12 cellular contexts compared by ENCODE assay signal in the genomic region with DNA sequence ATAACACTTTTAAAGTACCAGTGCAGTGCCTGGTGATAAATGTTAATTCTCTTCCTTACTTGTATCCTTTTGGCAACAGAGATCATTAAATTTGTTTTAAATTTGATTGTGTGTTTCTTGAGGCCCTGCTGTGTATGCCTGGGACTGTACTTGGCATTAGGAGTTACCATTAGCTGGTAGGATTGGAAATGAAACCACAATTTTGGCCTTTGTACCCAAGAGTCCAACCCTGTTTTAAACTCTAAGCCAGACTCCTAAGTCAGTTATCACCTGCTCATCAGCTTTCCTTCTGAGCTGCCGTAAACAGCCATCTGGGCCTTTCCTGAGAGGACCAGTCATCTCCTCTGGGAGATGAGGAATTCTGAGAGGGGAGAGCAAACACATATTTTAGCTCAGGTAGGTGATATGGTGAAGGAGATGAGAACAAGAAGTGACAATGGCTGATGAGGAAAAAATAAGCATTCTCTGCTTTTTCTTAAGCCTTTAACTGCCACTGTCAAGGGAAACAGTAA.
DNase-seq lines count a peak whose midpoint lies in the region; ATAC-seq, FAIRE-seq and TF ChIP-seq lines count a peak whose summit lies in the region.
"Had no signal": no experiment of that assay in that cellular context is flagged by ENCODE, and none has a peak within 500 bp of the region (broad histone marks: within the 10 kb centered on the region; RNA-seq: fewer than 3 reads in every experiment).

No MANE protein-coding gene starts in this region.

- peak overlapping the region; percentile 75 to 89 (median 86) for H3K27ac ChIP-seq in Peyer's patch
- peak overlapping the region; percentile 43 to 59 for H3K27ac ChIP-seq in kidney (ENCODE audit: low read depth in 2 of 2, low read length in 2 of 2)
- peak overlapping the region; percentile 11 to 95 (median 79) for H3K27ac ChIP-seq in stomach
- H3K27ac ChIP-seq: SJSA1, thoracic aorta had no signal

- TF ChIP-seq EP300 in stomach (IDR thresholded peaks at IDR 0.05) = no peak

- intact Hi-C loops in kidney (cut with DNase I) (no loop called here), stomach (cut with DNase I; ENCODE audit: low total_unique reads) (no loop called here)

- no peak for ATAC-seq in HG03280 (IDR thresholded peaks at IDR 0.05; ENCODE audit: unreplicated experiment)

- H3K4me3 Mint-ChIP-seq in T-helper 2 cell treated with Interferon-gamma antibody and Interleukin-4, amounts not matched to agents 5 μg/mL and 100 μg/mL, for 36 hours = no peak overlapping the region
- H3K4me3 Mint-ChIP-seq: neural crest cell had no signal

- peaks cover 58% of the 10 kb centered on the region for H3K4me1 Mint-ChIP-seq in T-helper 2 cell treated with Interferon-gamma antibody and Interleukin-4, amounts not matched to agents 5 μg/mL and 100 μg/mL, for 36 hours (ENCODE audit: low read depth)

- DNase-seq in T-helper 2 cell treated with Interferon-gamma antibody and Interleukin-4, amounts not matched to agents 5 μg/mL and 100 μg/mL, for 36 hours (ENCODE audit: low spot score) = no peak
- DNase-seq in T-helper 2 cell = no peak
- DNase-seq in Peyer's patch = no peak
- no peak for DNase-seq in kidney
- DNase-seq in stomach = no peak
- no peak for DNase-seq in SHP77 treated with DMSO at 0.1 percent for 48 hours (lab: John Stamatoyannopoulos, UW)
- DNase-seq in stimulated activated CD4-positive, alpha-beta T cell treated with anti-CD3 and anti-CD28 coated beads, Interleukin-2, amount 100 ng/mL, for 48 hours = no peak
- DNase-seq: stimulated activated CD4-positive, alpha-beta T cell treated with anti-CD3 and anti-CD28 coated beads, Interleukin-1b, Interleukin-23, amount 100 ng/mL, for 48 hours had no signal

- H3K9ac ChIP-seq in kidney (ENCODE audit: low read length in 2 of 2) = no peak overlapping the region

- WGBS in stomach, 5 donors = 27 to 67% (median 42%) methylated on average over 1 of the region's 1 CpG

- no peak overlapping the region for H3K4me3 ChIP-seq in Peyer's patch
- no peak overlapping the region for H3K4me3 ChIP-seq in kidney (ENCODE audit: low read length in 2 of 2)
- H3K4me3 ChIP-seq in stomach = no peak overlapping the region
- H3K4me3 ChIP-seq: SJSA1, thoracic aorta had no signal

- peak overlapping the region; percentile 13 for H3K27ac Mint-ChIP-seq in T-helper 2 cell treated with Interferon-gamma antibody and Interleukin-4, amounts not matched to agents 5 μg/mL and 100 μg/mL, for 36 hours

- H3K9me3 Mint-ChIP-seq in T-helper 2 cell treated with Interferon-gamma antibody and Interleukin-4, amounts not matched to agents 5 μg/mL and 100 μg/mL, for 36 hours = no peaks in the 10 kb centered on the region
- H3K9me3 Mint-ChIP-seq: neural crest cell had no signal

- no peak for FAIRE-seq in kidney (lab: Jason Lieb, UNC)

- H3K4me1 ChIP-seq in Peyer's patch = peaks cover 15 to 58% (median 33%) of the 10 kb centered on the region in 4 donors
- peaks cover 44 to 53% of the 10 kb centered on the region in 2 donors for H3K4me1 ChIP-seq in kidney (ENCODE audit: control insufficient read depth in 1 of 2, insufficient read depth in 1 of 2, low read depth in 1 of 2, low read length in 2 of 2)
- peaks cover 57 to 96% (median 72%) of the 10 kb centered on the region in 4 donors for H3K4me1 ChIP-seq in stomach
- H3K4me1 ChIP-seq: SJSA1 had no signal

- peaks cover 14% of the 10 kb centered on the region for H3K36me3 Mint-ChIP-seq in T-helper 2 cell treated with Interferon-gamma antibody and Interleukin-4, amounts not matched to agents 5 μg/mL and 100 μg/mL, for 36 hours (ENCODE audit: low read depth)

- TF ChIP-seq CTCF in Peyer's patch (IDR thresholded peaks at IDR 0.05) = peak in 1 of 6 experiments; percentile 3
- no peak for TF ChIP-seq CTCF in kidney (IDR thresholded peaks at IDR 0.05; ENCODE audit: borderline replicate concordance, extremely low read depth, insufficient read depth)
- no peak for TF ChIP-seq CTCF in stomach (IDR thresholded peaks at IDR 0.05)

- H3K9me3 ChIP-seq in Peyer's patch = no peaks in the 10 kb centered on the region
- no peaks in the 10 kb centered on the region for H3K9me3 ChIP-seq in kidney (ENCODE audit: control insufficient read depth in 1 of 2, low read length in 2 of 2)
- H3K9me3 ChIP-seq in stomach = no peaks in the 10 kb centered on the region
- H3K9me3 ChIP-seq: SJSA1, thoracic aorta had no signal

- H3K27me3 Mint-ChIP-seq in T-helper 2 cell treated with Interferon-gamma antibody and Interleukin-4, amounts not matched to agents 5 μg/mL and 100 μg/mL, for 36 hours (ENCODE audit: low read depth) = no peaks in the 10 kb centered on the region

- H3K27me3 ChIP-seq in Peyer's patch = no peaks in the 10 kb centered on the region
- H3K27me3 ChIP-seq in stomach = no peaks in the 10 kb centered on the region
- H3K27me3 ChIP-seq: SJSA1 had no signal

- TF ChIP-seq POLR2A in Peyer's patch (IDR thresholded peaks at IDR 0.05) (no peak), stomach (IDR thresholded peaks at IDR 0.05) (no peak)

- H3K36me3 ChIP-seq in Peyer's patch = no peaks in the 10 kb centered on the region
- H3K36me3 ChIP-seq in kidney (ENCODE audit: control insufficient read depth in 1 of 2, insufficient read depth in 2 of 2, low read length in 2 of 2) = no peaks in the 10 kb centered on the region
- peaks cover 0 to 14% (median 0%) of the 10 kb centered on the region in 4 donors for H3K36me3 ChIP-seq in stomach
- H3K36me3 ChIP-seq: SJSA1, thoracic aorta had no signal
